11 cellular contexts compared by ENCODE assay signal in the genomic region with DNA sequence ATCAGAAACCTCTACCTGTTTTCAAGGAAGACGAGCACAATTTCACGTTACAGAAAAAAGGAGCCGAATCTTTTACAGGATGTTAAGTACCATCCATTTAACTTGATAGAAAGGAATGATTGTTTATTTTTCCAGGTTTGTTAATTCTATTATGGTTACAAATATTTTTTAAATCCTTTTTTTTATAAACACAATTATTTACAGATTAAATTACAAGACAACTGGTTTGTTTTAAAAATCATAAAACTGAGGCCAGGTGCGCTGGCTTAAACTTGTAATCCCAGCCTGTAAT. TPM values are rescaled to one million over a fixed set of nuclear protein-coding genes. Genes with fewer than 3 reads are reported as not detected.
DNase-seq lines count a peak whose midpoint lies in the region; ATAC-seq and TF ChIP-seq lines count a peak whose summit lies in the region.
"Had no signal": no experiment of that assay in that cellular context is flagged by ENCODE, and none has a peak within 500 bp of the region (broad histone marks: within the 10 kb centered on the region; RNA-seq: fewer than 3 reads in every experiment).

No MANE protein-coding gene starts in this region.

- H3K9me3 Mint-ChIP-seq in activated CD4-positive, alpha-beta T cell treated with anti-CD3 and anti-CD28 coated beads for 36 hours (ENCODE audit: low read depth) = peaks cover 2% of the 10 kb centered on the region

- no peak overlapping the region for H3K9ac ChIP-seq in parathyroid adenoma

- H3F3A ChIP-seq in PC-9 (ENCODE audit: insufficient read depth, low read depth) = peaks cover 69% of the 10 kb centered on the region

- no TSS peak for BruUV-seq in PC-9 (replicated peaks; lab: Mats Ljungman, UMichigan)

- no peak overlapping the region for H2AFZ ChIP-seq in PC-9
- peak overlapping the region; percentile 50 for H2AFZ ChIP-seq in parathyroid adenoma

- peak overlapping the region; percentile 84; the same call in 1 of the 2 replicates for H3K4me2 ChIP-seq in PC-9
- H3K4me2 ChIP-seq in parathyroid adenoma (ENCODE audit: low read length) = peak overlapping the region; percentile 76

- H3K27ac ChIP-seq in PC-9 (peak overlapping the region; percentile 42; the same call in 1 of the 2 replicates), ectodermal cell (ENCODE audit: insufficient read depth, low read depth, low read length, poor library complexity, severe bottlenecking) (no peak overlapping the region), parathyroid adenoma (no peak overlapping the region)

- no peaks in the 10 kb centered on the region for H4K20me1 ChIP-seq in PC-9 (ENCODE audit: insufficient read depth)

- no peak for ATAC-seq in activated CD4-positive, alpha-beta T cell treated with anti-CD3 and anti-CD28 coated beads for 36 hours

- H3K4me3 Mint-ChIP-seq in activated CD4-positive, alpha-beta T cell treated with anti-CD3 and anti-CD28 coated beads for 36 hours = peak overlapping the region; percentile 79

- no peaks in the 10 kb centered on the region for H3K79me2 ChIP-seq in PC-9 (ENCODE audit: low read depth)
- no peaks in the 10 kb centered on the region for H3K79me2 ChIP-seq in parathyroid adenoma

- H3K4me3 ChIP-seq in PC-9 (peak overlapping the region; percentile 61; the same call in 1 of the 2 replicates), ectodermal cell (ENCODE audit: insufficient read depth, low read depth, low read length) (peak overlapping the region; percentile 66), parathyroid adenoma (ENCODE audit: low read depth, low read length) (peak overlapping the region; percentile 41)

- intact Hi-C loops in activated CD4-positive, alpha-beta T cell treated with anti-CD3 and anti-CD28 coated beads for 36 hours (cut with DNase I, micrococcal nuclease) = loop anchor here (2.0 to 5.0 kb wide), 2 partner anchors 36 to 349 kb away; a partner anchor contains a TSS
- intact Hi-C loops in PC-9 (cut with micrococcal nuclease; ENCODE audit: unreplicated experiment) = loop anchor here (10.0 kb wide), 1 partner anchor 492 kb away; no protein-coding TSS in a partner anchor

- H3K27me3 Mint-ChIP-seq in activated CD4-positive, alpha-beta T cell treated with anti-CD3 and anti-CD28 coated beads for 36 hours = peaks cover 8% of the 10 kb centered on the region

- H3K36me3 Mint-ChIP-seq in activated CD4-positive, alpha-beta T cell treated with anti-CD3 and anti-CD28 coated beads for 36 hours (ENCODE audit: low read depth) = peaks cover 3% of the 10 kb centered on the region

- H3K27me3 ChIP-seq in PC-9 (ENCODE audit: insufficient read depth, low read depth) = no peaks in the 10 kb centered on the region
- peaks cover 35% of the 10 kb centered on the region for H3K27me3 ChIP-seq in ectodermal cell (ENCODE audit: control insufficient read depth, insufficient read depth, low read length, poor library complexity, severe bottlenecking)
- H3K27me3 ChIP-seq in parathyroid adenoma (ENCODE audit: control insufficient read depth, insufficient read depth, low read length) = no peaks in the 10 kb centered on the region

- H3K9me3 ChIP-seq in PC-9 (ENCODE audit: insufficient read depth, low read depth) (no peaks in the 10 kb centered on the region), ectodermal cell (ENCODE audit: control insufficient read depth, low read length) (no peaks in the 10 kb centered on the region), parathyroid adenoma (ENCODE audit: control insufficient read depth, low read length) (no peaks in the 10 kb centered on the region)

- TF ChIP-seq CTCF in PC-9 (conservative IDR thresholded peaks at IDR 0.05) = no peak
- TF ChIP-seq CTCF in parathyroid adenoma (IDR thresholded peaks at IDR 0.05) = no peak

- H3K36me3 ChIP-seq in PC-9 (ENCODE audit: low read depth) = no peaks in the 10 kb centered on the region
- no peaks in the 10 kb centered on the region for H3K36me3 ChIP-seq in ectodermal cell (ENCODE audit: control insufficient read depth, insufficient read depth, low read length)
- H3K36me3 ChIP-seq in parathyroid adenoma (ENCODE audit: control insufficient read depth, insufficient read depth, low read length) = no peaks in the 10 kb centered on the region

- POLR2A ChIA-PET in activated CD4-positive, alpha-beta T cell treated with anti-CD3 and anti-CD28 coated beads for 36 hours (lab: Charles Lee) = no interaction called here
- POLR2A ChIA-PET in PC-9 (lab: Charles Lee; ENCODE audit: unreplicated experiment) = no interaction called here

- H3K9me2 ChIP-seq in PC-9 (ENCODE audit: insufficient read depth) = no peaks in the 10 kb centered on the region

- H3K4me1 ChIP-seq in PC-9 (replicated peaks; ENCODE audit: insufficient read depth) = peaks cover 6% of the 10 kb centered on the region
- H3K4me1 ChIP-seq in ectodermal cell (ENCODE audit: control insufficient read depth, insufficient read depth, low read length) = no peaks in the 10 kb centered on the region
- no peaks in the 10 kb centered on the region for H3K4me1 ChIP-seq in parathyroid adenoma

- 14 to 37% methylated on average over 2 to 4 of the region's 4 CpGs for WGBS in ectodermal cell, 2 experiments

- H3K27ac Mint-ChIP-seq in activated CD4-positive, alpha-beta T cell treated with anti-CD3 and anti-CD28 coated beads for 36 hours = peak overlapping the region; percentile 89

- CTCF ChIA-PET in activated CD4-positive, alpha-beta T cell treated with anti-CD3 and anti-CD28 coated beads for 36 hours (lab: Charles Lee) = interaction anchor here (0.8 to 1.1 kb wide), 2 partner anchors 19 to 31 kb away, joined by 3 read pairs; no protein-coding TSS in a partner anchor
- CTCF ChIA-PET in PC-9 (lab: Charles Lee) = no interaction called here

- DNase-seq in activated CD4-positive, alpha-beta T cell treated with anti-CD3 and anti-CD28 coated beads for 36 hours = no peak
- DNase-seq in activated CD4-positive, alpha-beta T cell treated with anti-CD3 and anti-CD28 coated beads, Interleukin-2, amount 50 U/mL, for 4 hours = no peak
- DNase-seq in PC-9 (no peak), cerebellum (ENCODE audit: low spot score) (no peak), NAMALWA (ENCODE audit: low spot score) (no peak), NCI-H1694 (lab: John Stamatoyannopoulos, UW) (no peak)

- peaks cover 27% of the 10 kb centered on the region for H3K4me1 Mint-ChIP-seq in activated CD4-positive, alpha-beta T cell treated with anti-CD3 and anti-CD28 coated beads for 36 hours

RNA-seq across cellular contexts. Expression of a gene that starts 18.2 kb away (rescaled TPM):
- total RNA-seq in activated CD4-positive, alpha-beta T cell treated with anti-CD3 and anti-CD28 coated beads for 36 hours = 1 to 10 TPM; 7.6 to 8.3 TPM
- total RNA-seq in PC-9 (2021) (15.9 and 17.7 TPM in 2 replicates), cerebellum (6.4 TPM)
- polyA plus RNA-seq in ectodermal cell (2013, experiment 1 of 4) = 9.6 TPM
- 8.5 TPM for polyA plus RNA-seq in ectodermal cell (2013, experiment 2 of 4)
- 8.9 TPM for polyA plus RNA-seq in ectodermal cell (2013, experiment 3 of 4)
- 9.2 TPM for polyA plus RNA-seq in ectodermal cell (2013, experiment 4 of 4)

RNA-seq across cellular contexts. Expression of a gene that starts 35.0 kb away (rescaled TPM):
- not detected for total RNA-seq in activated CD4-positive, alpha-beta T cell treated with anti-CD3 and anti-CD28 coated beads for 36 hours
- total RNA-seq in PC-9 (2021) (1.2 and 1.4 TPM in 2 replicates), cerebellum (1.1 TPM)
- polyA plus RNA-seq in ectodermal cell (2013, experiment 1 of 4) = not detected
- not detected for polyA plus RNA-seq in ectodermal cell (2013, experiment 2 of 4)
- polyA plus RNA-seq in ectodermal cell (2013, experiment 3 of 4) = not detected
- not detected for polyA plus RNA-seq in ectodermal cell (2013, experiment 4 of 4)
- total RNA-seq: HT1080; T-helper 2 cell treated with Interferon-gamma antibody and Interleukin-4, amounts not matched to agents 100 ng/mL and 5 ng/mL, for 36 hours had no signal
- polyA plus RNA-seq: small intestine had no signal

RNA-seq across cellular contexts. Expression of a gene that starts 40.6 kb away (rescaled TPM):
- under 1 TPM; 0.21 to 0.32 TPM for total RNA-seq in activated CD4-positive, alpha-beta T cell treated with anti-CD3 and anti-CD28 coated beads for 36 hours
- total RNA-seq in PC-9 (2021) (17.4 and 18.0 TPM in 2 replicates), cerebellum (11.0 TPM)
- polyA plus RNA-seq in ectodermal cell (2013, experiment 1 of 4) = 19.7 TPM
- polyA plus RNA-seq in ectodermal cell (2013, experiment 2 of 4) = 19.5 TPM
- polyA plus RNA-seq in ectodermal cell (2013, experiment 3 of 4) = 16.9 TPM
- 17.8 TPM for polyA plus RNA-seq in ectodermal cell (2013, experiment 4 of 4)

RNA-seq across cellular contexts. Expression of a gene that starts 53.9 kb away (rescaled TPM):
- total RNA-seq in activated CD4-positive, alpha-beta T cell treated with anti-CD3 and anti-CD28 coated beads for 36 hours = under 1 TPM; 0.11 to 0.30 TPM
- total RNA-seq in PC-9 (2021) = 0.23 TPM in 1 of 2 replicates, not detected in the other
- 8.9 TPM for polyA plus RNA-seq in ectodermal cell (2013, experiment 1 of 4)
- polyA plus RNA-seq in ectodermal cell (2013, experiment 2 of 4) = 8.2 TPM
- 9.5 TPM for polyA plus RNA-seq in ectodermal cell (2013, experiment 3 of 4)
- polyA plus RNA-seq in ectodermal cell (2013, experiment 4 of 4) = 10.3 TPM
- total RNA-seq in cerebellum = not detected
- total RNA-seq: HT1080 had no signal
